In the genomic region with DNA sequence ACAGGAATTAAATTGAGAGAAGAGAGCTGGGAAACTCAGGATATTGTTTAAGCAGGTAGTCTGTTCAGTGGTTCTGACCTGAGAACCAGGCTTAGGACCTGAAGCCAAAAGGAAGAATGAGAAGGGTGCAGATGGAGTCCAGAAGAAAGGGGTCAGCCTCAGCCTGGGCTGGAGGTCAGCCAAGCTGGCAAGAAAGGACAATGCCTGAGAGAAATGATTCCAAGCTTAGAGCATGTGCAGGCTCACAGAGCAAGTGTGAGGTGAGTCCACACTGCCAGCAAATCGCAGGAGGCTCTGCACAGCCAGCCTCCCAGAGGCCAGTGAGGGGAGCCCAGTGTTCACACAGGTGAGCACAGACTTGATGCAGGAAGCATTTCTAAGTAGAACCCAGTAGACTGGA, we compare ENCODE assay signal across 14 cellular contexts. TPM values are rescaled to one million over a fixed set of nuclear protein-coding genes. Genes with fewer than 3 reads are reported as not detected.
"Had no signal": no experiment of that assay in that cellular context is flagged by ENCODE, and none has a peak within 500 bp of the region (broad histone marks: within the 10 kb centered on the region; RNA-seq: fewer than 3 reads in every experiment).

No MANE protein-coding gene starts in this region.

- DNase-seq: activated naive CD4-positive, alpha-beta T cell treated with anti-CD3 and anti-CD28 coated beads for 36 hours; effector CD8-positive, alpha-beta T cell; foreskin melanocyte; heart left ventricle; left cardiac atrium; stimulated activated CD4-positive, alpha-beta T cell treated with anti-CD3 and anti-CD28 coated beads, Interleukin-2, amount 100 ng/mL, for 48 hours; transverse colon had no signal

- H3K27ac ChIP-seq: heart left ventricle, neutrophil, transverse colon, vagina had no signal

- H3K4me3 ChIP-seq: coronary artery, heart left ventricle, lung, transverse colon, vagina had no signal

- ATAC-seq: activated CD4-positive, CD25-positive, alpha-beta regulatory T cell treated with anti-CD3 and anti-CD28 coated beads, Interleukin-2, amount 50 U/mL, for 24 hours; left cardiac atrium; stimulated activated memory B cell treated with anti-CD40 and anti-IgM and Interleukin-4, amounts not matched to agents 10 μg/mL and 1 μg/mL and 100 μg/mL, for 72 hours had no signal

- H3K9me3 ChIP-seq: heart left ventricle, neutrophil, transverse colon, vagina had no signal

- H3K36me3 ChIP-seq: heart left ventricle, neutrophil, transverse colon, vagina had no signal

- H3K27me3 ChIP-seq: heart left ventricle, transverse colon, vagina had no signal

RNA-seq across cellular contexts. Expression of a gene that starts 47.3 kb away (rescaled TPM):
- total RNA-seq: activated CD8-positive, alpha-beta memory T cell treated with anti-CD3 and anti-CD28 coated beads for 36 hours; activated naive CD4-positive, alpha-beta T cell treated with anti-CD3 and anti-CD28 coated beads for 36 hours had no signal
